In genomic region chr6:144006731-144007454, GRCh38 we compare ENCODE assay signal across 8 cellular contexts. TPM values are rescaled to one million over a fixed set of nuclear protein-coding genes. Genes with fewer than 3 reads are reported as not detected.
A peak's percentile ranks its signal among the peaks of the same experiment; 100 is the strongest.
DNase-seq lines count a peak whose midpoint lies in the region; ATAC-seq, FAIRE-seq and TF ChIP-seq lines count a peak whose summit lies in the region.

No MANE protein-coding gene starts in this region.

- peaks cover 21% of the 10 kb centered on the region for H3K4me1 Mint-ChIP-seq in HFFc6 (ENCODE audit: low read depth)
- H3K4me1 Mint-ChIP-seq in stimulated activated naive CD8-positive, alpha-beta T cell treated with anti-CD3 and anti-CD28 coated beads, Interleukin-15, Interleukin-2, amounts not matched to agents 100 ng/mL and 50 ng/mL, for 24 hours (ENCODE audit: low read depth): peaks cover 13% of the 10 kb centered on the region

- no peak for TF ChIP-seq CTCF in HFFc6 (IDR thresholded peaks at IDR 0.05)

- FAIRE-seq in islet of Langerhans (lab: Jason Lieb, UNC): peak; percentile 95

- ATAC-seq in HG03097 (IDR thresholded peaks at IDR 0.05; ENCODE audit: low FRiP score, unreplicated experiment) (no peak), HG02759 (IDR thresholded peaks at IDR 0.05; ENCODE audit: unreplicated experiment) (no peak)

- peak overlapping the region; percentile 87 for H3K27ac Mint-ChIP-seq in HFFc6
- no peak overlapping the region for H3K27ac Mint-ChIP-seq in stimulated activated naive CD8-positive, alpha-beta T cell treated with anti-CD3 and anti-CD28 coated beads, Interleukin-15, Interleukin-2, amounts not matched to agents 100 ng/mL and 50 ng/mL, for 24 hours

- DNase-seq in 8988T: peak; percentile 21
- peak; percentile 46 for DNase-seq in HFFc6
- peak; percentile 68 for DNase-seq in amniotic epithelial cell (ENCODE audit: low read depth)
- DNase-seq in NCI-H146 treated with DMSO at 0.1 percent for 48 hours (lab: John Stamatoyannopoulos, UW; ENCODE audit: unreplicated experiment): no peak

- peaks cover 19% of the 10 kb centered on the region for H3K9me3 Mint-ChIP-seq in HFFc6
- no peaks in the 10 kb centered on the region for H3K9me3 Mint-ChIP-seq in stimulated activated naive CD8-positive, alpha-beta T cell treated with anti-CD3 and anti-CD28 coated beads, Interleukin-15, Interleukin-2, amounts not matched to agents 100 ng/mL and 50 ng/mL, for 24 hours

- H3K27me3 Mint-ChIP-seq in HFFc6 (ENCODE audit: insufficient read depth): peaks cover 7% of the 10 kb centered on the region
- peaks cover 32% of the 10 kb centered on the region for H3K27me3 Mint-ChIP-seq in stimulated activated naive CD8-positive, alpha-beta T cell treated with anti-CD3 and anti-CD28 coated beads, Interleukin-15, Interleukin-2, amounts not matched to agents 100 ng/mL and 50 ng/mL, for 24 hours

- H3K4me3 Mint-ChIP-seq in HFFc6: peak overlapping the region; percentile 88
- peak overlapping the region; percentile 75 for H3K4me3 Mint-ChIP-seq in stimulated activated naive CD8-positive, alpha-beta T cell treated with anti-CD3 and anti-CD28 coated beads, Interleukin-15, Interleukin-2, amounts not matched to agents 100 ng/mL and 50 ng/mL, for 24 hours

- H3K36me3 Mint-ChIP-seq in HFFc6 (ENCODE audit: low read depth): peaks cover 10% of the 10 kb centered on the region
- H3K36me3 Mint-ChIP-seq in stimulated activated naive CD8-positive, alpha-beta T cell treated with anti-CD3 and anti-CD28 coated beads, Interleukin-15, Interleukin-2, amounts not matched to agents 100 ng/mL and 50 ng/mL, for 24 hours (ENCODE audit: low read depth): no peaks in the 10 kb centered on the region

RNA-seq across cellular contexts. Expression of gene PLAGL1, which starts 1.2 kb away (rescaled TPM):
- 10 to 100 TPM; 22.5 to 28.8 (median 26.2) TPM for total RNA-seq in HFFc6 (2021; fragmentation: NEBNext Ultra II Directional; extraction: Animal tissue kit (Norgen Biotek cat#: 25700))
